8 cellular contexts compared by ENCODE assay signal in the genomic region with DNA sequence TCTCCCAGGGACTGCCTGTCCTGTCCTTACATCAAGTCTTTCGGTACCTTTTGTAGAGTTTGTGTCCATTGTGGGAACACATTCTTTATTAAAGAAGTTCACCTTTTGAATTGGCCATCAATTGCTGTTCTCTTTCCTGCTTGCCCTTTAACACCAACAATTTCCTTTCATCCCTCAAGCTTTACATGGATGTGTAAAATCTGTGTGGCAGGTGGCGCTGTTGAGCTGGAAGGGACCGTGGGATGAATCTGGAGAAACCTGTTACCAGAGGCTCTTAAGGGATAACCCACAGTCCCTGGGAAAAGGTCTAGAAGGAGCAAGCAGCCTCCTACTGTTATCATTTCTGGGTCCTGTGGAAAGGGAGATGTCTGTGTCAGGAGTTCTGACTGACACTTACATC. TPM values are rescaled to one million over a fixed set of nuclear protein-coding genes. Genes with fewer than 3 reads are reported as not detected.
A peak's percentile ranks its signal among the peaks of the same experiment; 100 is the strongest.
DNase-seq lines count a peak whose midpoint lies in the region; ATAC-seq lines count a peak whose summit lies in the region.

No MANE protein-coding gene starts in this region.

- peak overlapping the region; percentile 50 for H3K27ac Mint-ChIP-seq in activated naive CD8-positive, alpha-beta T cell
- no peak overlapping the region for H3K27ac Mint-ChIP-seq in stimulated activated memory B cell treated with anti-CD40 and anti-IgM and Interleukin-4, amounts not matched to agents 10 μg/mL and 1 μg/mL and 100 μg/mL, for 72 hours

- peak; percentile 29 for DNase-seq in NCI-H1436 (lab: John Stamatoyannopoulos, UW)
- DNase-seq in NCI-H1436 treated with DMSO at 0.1 percent for 48 hours (lab: John Stamatoyannopoulos, UW) = no peak
- peak; percentile 59 for DNase-seq in NCI-H1092 treated with DMSO at 0.1 percent for 48 hours (lab: John Stamatoyannopoulos, UW)
- DNase-seq in SKM-1 treated with dmso at 0.1 percent for 144 hours (lab: John Stamatoyannopoulos, UW; ENCODE audit: unreplicated experiment) = peak; percentile 70
- DNase-seq in head of caudate nucleus = peak; percentile 56 to 93 (median 83)
- peak; percentile 93 for DNase-seq in posterior vena cava (ENCODE audit: low spot score)

- ATAC-seq in stimulated activated memory B cell treated with anti-CD40 and anti-IgM and Interleukin-4, amounts not matched to agents 10 μg/mL and 1 μg/mL and 100 μg/mL, for 72 hours = no peak

- intact Hi-C loops in head of caudate nucleus (cut with DNase I) = no loop called here
- intact Hi-C loops in posterior vena cava (cut with DNase I) = loop anchor here in 1 of 2 donors (10.0 kb wide), 2 partner anchors 84 to 376 kb away; a partner anchor contains a TSS

- no peak overlapping the region for H3K4me3 Mint-ChIP-seq in activated naive CD8-positive, alpha-beta T cell
- no peak overlapping the region for H3K4me3 Mint-ChIP-seq in stimulated activated memory B cell treated with anti-CD40 and anti-IgM and Interleukin-4, amounts not matched to agents 10 μg/mL and 1 μg/mL and 100 μg/mL, for 72 hours

- H3K36me3 Mint-ChIP-seq in activated naive CD8-positive, alpha-beta T cell = no peaks in the 10 kb centered on the region
- H3K36me3 Mint-ChIP-seq in stimulated activated memory B cell treated with anti-CD40 and anti-IgM and Interleukin-4, amounts not matched to agents 10 μg/mL and 1 μg/mL and 100 μg/mL, for 72 hours = no peaks in the 10 kb centered on the region

- H3K4me1 Mint-ChIP-seq in activated naive CD8-positive, alpha-beta T cell (ENCODE audit: low read depth) = peaks cover 3% of the 10 kb centered on the region
- H3K4me1 Mint-ChIP-seq in stimulated activated memory B cell treated with anti-CD40 and anti-IgM and Interleukin-4, amounts not matched to agents 10 μg/mL and 1 μg/mL and 100 μg/mL, for 72 hours = peaks cover 15% of the 10 kb centered on the region

- H3K9me3 Mint-ChIP-seq in activated naive CD8-positive, alpha-beta T cell (ENCODE audit: low read depth) = no peaks in the 10 kb centered on the region
- no peaks in the 10 kb centered on the region for H3K9me3 Mint-ChIP-seq in stimulated activated memory B cell treated with anti-CD40 and anti-IgM and Interleukin-4, amounts not matched to agents 10 μg/mL and 1 μg/mL and 100 μg/mL, for 72 hours

- peaks cover 2% of the 10 kb centered on the region for H3K27me3 Mint-ChIP-seq in activated naive CD8-positive, alpha-beta T cell
- no peaks in the 10 kb centered on the region for H3K27me3 Mint-ChIP-seq in stimulated activated memory B cell treated with anti-CD40 and anti-IgM and Interleukin-4, amounts not matched to agents 10 μg/mL and 1 μg/mL and 100 μg/mL, for 72 hours

RNA-seq across cellular contexts. Expression of a gene that starts 7.9 kb away (rescaled TPM):
- total RNA-seq in posterior vena cava = 10 to 100 TPM; 21.2 to 22.2 TPM

RNA-seq across cellular contexts. Expression of a gene that starts 30.0 kb away (rescaled TPM):
- total RNA-seq in posterior vena cava = not detected
